ENCODE assay signal across 15 cellular contexts in genomic region chr1:240341365-240342250, GRCh38.
DNase-seq lines count a peak whose midpoint lies in the region; FAIRE-seq and TF ChIP-seq lines count a peak whose summit lies in the region.
"Had no signal": no experiment of that assay in that cellular context is flagged by ENCODE, and none has a peak within 500 bp of the region (broad histone marks: within the 10 kb centered on the region; RNA-seq: fewer than 3 reads in every experiment).

No MANE protein-coding gene starts in this region.

- H3K36me3 ChIP-seq in colonic mucosa (no peaks in the 10 kb centered on the region), osteoblast (ENCODE audit: insufficient read depth, low read length) (peaks cover 4% of the 10 kb centered on the region), MM.1S (replicated peaks; ENCODE audit: insufficient read depth, low read length) (no peaks in the 10 kb centered on the region)

- peak; percentile 85 for FAIRE-seq in D721Med (lab: Jason Lieb, UNC)
- FAIRE-seq: K562 had no signal

- no peaks in the 10 kb centered on the region for H3F3A ChIP-seq in MM.1S (ENCODE audit: insufficient read depth, low read length)

- H4K20me1 ChIP-seq in osteoblast (ENCODE audit: insufficient read depth, low read length) (no peaks in the 10 kb centered on the region), MM.1S (ENCODE audit: insufficient read depth, low read length) (no peaks in the 10 kb centered on the region)

- H3K4me1 ChIP-seq in colonic mucosa = peaks cover 3% of the 10 kb centered on the region
- peaks cover 42% of the 10 kb centered on the region for H3K4me1 ChIP-seq in osteoblast (ENCODE audit: insufficient read depth, low read length)
- H3K4me1 ChIP-seq in MM.1S (ENCODE audit: low read length) = no peaks in the 10 kb centered on the region
- H3K4me1 ChIP-seq: Caco-2 had no signal

- H3K27ac ChIP-seq in colonic mucosa (peak overlapping the region; percentile 3), osteoblast (ENCODE audit: low read depth, low read length) (peak overlapping the region; percentile 48), MM.1S (ENCODE audit: low read length) (no peak overlapping the region)
- H3K27ac ChIP-seq: GM23248, HL-60 had no signal

- H3K9ac ChIP-seq in colonic mucosa (ENCODE audit: low read depth in 2 of 2, low read length in 2 of 2) (peak overlapping the region in 1 of 2 donors; percentile 3), MM.1S (ENCODE audit: low read length) (no peak overlapping the region)
- H3K9ac ChIP-seq: GM23248 had no signal

- no peaks in the 10 kb centered on the region for H3K9me2 ChIP-seq in MM.1S (replicated peaks; ENCODE audit: insufficient read depth, low read length)

- DNase-seq in D721Med (ENCODE audit: insufficient read length, low spot score) (no peak), M059J (ENCODE audit: low read depth) (peak; percentile 48), colonic mucosa (peak; percentile 43), osteoblast (ENCODE audit: insufficient read length, low spot score, missing footprints) (no peak), NCI-H526 (lab: John Stamatoyannopoulos, UW) (no peak), NOMO-1 treated with dmso at 0.1 percent for 144 hours (lab: John Stamatoyannopoulos, UW; ENCODE audit: unreplicated experiment) (no peak), MM.1S (no peak)
- DNase-seq: Caco-2, DMS79, NCI-H1092, NCI-H1694, OCI-M1 had no signal

- no peak overlapping the region for H3K4me3 ChIP-seq in colonic mucosa
- no peak overlapping the region for H3K4me3 ChIP-seq in osteoblast (ENCODE audit: insufficient read depth, low read length)
- H3K4me3 ChIP-seq in MM.1S (ENCODE audit: low read length) = no peak overlapping the region
- H3K4me3 ChIP-seq: GM23248, K562 had no signal

- no peak overlapping the region for H2AFZ ChIP-seq in osteoblast (ENCODE audit: low read length)
- no peak overlapping the region for H2AFZ ChIP-seq in MM.1S (ENCODE audit: low read length)
- H2AFZ ChIP-seq: GM23248 had no signal

- H3K4me2 ChIP-seq in osteoblast (ENCODE audit: insufficient read depth, low read length) (no peak overlapping the region), MM.1S (ENCODE audit: low read depth, low read length) (no peak overlapping the region)

- peaks cover 5% of the 10 kb centered on the region for H3K79me2 ChIP-seq in osteoblast (ENCODE audit: insufficient read depth, low read length)
- no peaks in the 10 kb centered on the region for H3K79me2 ChIP-seq in MM.1S (ENCODE audit: low read length)

- no peaks in the 10 kb centered on the region for H3K27me3 ChIP-seq in colonic mucosa
- H3K27me3 ChIP-seq in osteoblast (ENCODE audit: insufficient read depth, low read length) = no peaks in the 10 kb centered on the region
- no peaks in the 10 kb centered on the region for H3K27me3 ChIP-seq in MM.1S (replicated peaks; ENCODE audit: insufficient read depth, low read length)

- H3K9me3 ChIP-seq in colonic mucosa (no peaks in the 10 kb centered on the region), osteoblast (ENCODE audit: low read depth, low read length) (no peaks in the 10 kb centered on the region), MM.1S (replicated peaks; ENCODE audit: insufficient read depth, low read length) (no peaks in the 10 kb centered on the region)
- H3K9me3 ChIP-seq: Caco-2 had no signal

- TF ChIP-seq CTCF in D721Med (IDR thresholded peaks at IDR 0.05; ENCODE audit: insufficient read depth, missing control alignments) (no peak), colonic mucosa (IDR thresholded peaks at IDR 0.05) (no peak), osteoblast (IDR thresholded peaks at IDR 0.05; ENCODE audit: extremely low read depth, low read depth, low read length) (no peak), MM.1S (IDR thresholded peaks at IDR 0.05; ENCODE audit: low read length) (no peak)

- intact Hi-C loops in colonic mucosa (cut with DNase I) = no loop called here

Comparison
In these comparisons a context has a peak if more than half of its experiments do, and no peak if none do; other contexts are left out.
1. DNase-seq: peak in M059J (single experiment) and colonic mucosa (single experiment); none in D721Med (single experiment), osteoblast (single experiment), NCI-H526 (0 of 2), NOMO-1 treated with dmso at 0.1 percent for 144 hours (single experiment) and MM.1S (single experiment).